ENCODE assay signal across 1 cellular context in the genomic region with DNA sequence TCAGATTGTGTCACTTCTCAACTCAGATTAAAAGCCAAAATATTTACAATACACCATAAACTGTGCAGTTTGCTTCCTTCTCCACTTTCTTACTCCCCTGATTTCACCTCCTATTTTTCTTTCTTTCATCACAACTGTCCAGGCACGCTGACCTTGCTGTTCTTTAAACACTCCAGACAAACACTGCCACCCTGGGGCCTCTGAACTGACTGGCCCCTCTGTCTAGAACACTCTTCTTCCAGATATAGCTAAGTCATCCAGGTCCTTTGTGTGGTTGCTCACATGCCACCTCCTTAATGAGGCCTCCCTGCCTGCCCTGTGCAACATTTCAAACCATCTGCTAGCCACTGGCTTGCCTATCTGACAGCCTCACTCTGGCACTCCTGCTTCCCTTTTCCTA.
TF ChIP-seq lines count a peak whose summit lies in the region.

No MANE protein-coding gene starts in this region.

TF ChIP-seq in HepG2, 621 proteins besides CTCF, POLR2A, EP300 and RAD21 (continued from another document and continues in another):
- TF ChIP-seq, protein P1, sequence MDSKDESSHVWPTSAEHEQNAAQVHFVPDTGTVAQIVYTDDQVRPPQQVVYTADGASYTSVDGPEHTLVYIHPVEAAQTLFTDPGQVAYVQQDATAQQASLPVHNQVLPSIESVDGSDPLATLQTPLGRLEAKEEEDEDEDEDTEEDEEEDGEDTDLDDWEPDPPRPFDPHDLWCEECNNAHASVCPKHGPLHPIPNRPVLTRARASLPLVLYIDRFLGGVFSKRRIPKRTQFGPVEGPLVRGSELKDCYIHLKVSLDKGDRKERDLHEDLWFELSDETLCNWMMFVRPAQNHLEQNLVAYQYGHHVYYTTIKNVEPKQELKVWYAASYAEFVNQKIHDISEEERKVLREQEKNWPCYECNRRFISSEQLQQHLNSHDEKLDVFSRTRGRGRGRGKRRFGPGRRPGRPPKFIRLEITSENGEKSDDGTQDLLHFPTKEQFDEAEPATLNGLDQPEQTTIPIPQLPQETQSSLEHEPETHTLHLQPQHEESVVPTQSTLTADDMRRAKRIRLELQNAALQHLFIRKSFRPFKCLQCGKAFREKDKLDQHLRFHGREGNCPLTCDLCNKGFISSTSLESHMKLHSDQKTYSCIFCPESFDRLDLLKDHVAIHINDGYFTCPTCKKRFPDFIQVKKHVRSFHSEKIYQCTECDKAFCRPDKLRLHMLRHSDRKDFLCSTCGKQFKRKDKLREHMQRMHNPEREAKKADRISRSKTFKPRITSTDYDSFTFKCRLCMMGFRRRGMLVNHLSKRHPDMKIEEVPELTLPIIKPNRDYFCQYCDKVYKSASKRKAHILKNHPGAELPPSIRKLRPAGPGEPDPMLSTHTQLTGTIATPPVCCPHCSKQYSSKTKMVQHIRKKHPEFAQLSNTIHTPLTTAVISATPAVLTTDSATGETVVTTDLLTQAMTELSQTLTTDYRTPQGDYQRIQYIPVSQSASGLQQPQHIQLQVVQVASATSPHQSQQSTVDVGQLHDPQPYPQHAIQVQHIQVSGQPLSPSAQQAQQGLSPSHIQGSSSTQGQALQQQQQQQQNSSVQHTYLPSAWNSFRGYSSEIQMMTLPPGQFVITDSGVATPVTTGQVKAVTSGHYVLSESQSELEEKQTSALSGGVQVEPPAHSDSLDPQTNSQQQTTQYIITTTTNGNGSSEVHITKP (CRISPR knock-in tag; IDR thresholded peaks at IDR 0.05; ENCODE audit: low read depth), result no peak
- TF ChIP-seq, protein P2, sequence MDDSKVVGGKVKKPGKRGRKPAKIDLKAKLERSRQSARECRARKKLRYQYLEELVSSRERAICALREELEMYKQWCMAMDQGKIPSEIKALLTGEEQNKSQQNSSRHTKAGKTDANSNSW (CRISPR knock-in tag; IDR thresholded peaks at IDR 0.05; ENCODE audit: borderline replicate concordance), result no peak
- TF ChIP-seq, protein P3, sequence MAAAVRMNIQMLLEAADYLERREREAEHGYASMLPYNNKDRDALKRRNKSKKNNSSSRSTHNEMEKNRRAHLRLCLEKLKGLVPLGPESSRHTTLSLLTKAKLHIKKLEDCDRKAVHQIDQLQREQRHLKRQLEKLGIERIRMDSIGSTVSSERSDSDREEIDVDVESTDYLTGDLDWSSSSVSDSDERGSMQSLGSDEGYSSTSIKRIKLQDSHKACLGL (CRISPR knock-in tag; IDR thresholded peaks at IDR 0.05), result no peak
- TF ChIP-seq, protein P4, sequence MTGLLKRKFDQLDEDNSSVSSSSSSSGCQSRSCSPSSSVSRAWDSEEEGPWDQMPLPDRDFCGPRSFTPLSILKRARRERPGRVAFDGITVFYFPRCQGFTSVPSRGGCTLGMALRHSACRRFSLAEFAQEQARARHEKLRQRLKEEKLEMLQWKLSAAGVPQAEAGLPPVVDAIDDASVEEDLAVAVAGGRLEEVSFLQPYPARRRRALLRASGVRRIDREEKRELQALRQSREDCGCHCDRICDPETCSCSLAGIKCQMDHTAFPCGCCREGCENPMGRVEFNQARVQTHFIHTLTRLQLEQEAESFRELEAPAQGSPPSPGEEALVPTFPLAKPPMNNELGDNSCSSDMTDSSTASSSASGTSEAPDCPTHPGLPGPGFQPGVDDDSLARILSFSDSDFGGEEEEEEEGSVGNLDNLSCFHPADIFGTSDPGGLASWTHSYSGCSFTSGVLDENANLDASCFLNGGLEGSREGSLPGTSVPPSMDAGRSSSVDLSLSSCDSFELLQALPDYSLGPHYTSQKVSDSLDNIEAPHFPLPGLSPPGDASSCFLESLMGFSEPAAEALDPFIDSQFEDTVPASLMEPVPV (CRISPR knock-in tag; IDR thresholded peaks at IDR 0.05), result no peak
- TF ChIP-seq, protein P5, sequence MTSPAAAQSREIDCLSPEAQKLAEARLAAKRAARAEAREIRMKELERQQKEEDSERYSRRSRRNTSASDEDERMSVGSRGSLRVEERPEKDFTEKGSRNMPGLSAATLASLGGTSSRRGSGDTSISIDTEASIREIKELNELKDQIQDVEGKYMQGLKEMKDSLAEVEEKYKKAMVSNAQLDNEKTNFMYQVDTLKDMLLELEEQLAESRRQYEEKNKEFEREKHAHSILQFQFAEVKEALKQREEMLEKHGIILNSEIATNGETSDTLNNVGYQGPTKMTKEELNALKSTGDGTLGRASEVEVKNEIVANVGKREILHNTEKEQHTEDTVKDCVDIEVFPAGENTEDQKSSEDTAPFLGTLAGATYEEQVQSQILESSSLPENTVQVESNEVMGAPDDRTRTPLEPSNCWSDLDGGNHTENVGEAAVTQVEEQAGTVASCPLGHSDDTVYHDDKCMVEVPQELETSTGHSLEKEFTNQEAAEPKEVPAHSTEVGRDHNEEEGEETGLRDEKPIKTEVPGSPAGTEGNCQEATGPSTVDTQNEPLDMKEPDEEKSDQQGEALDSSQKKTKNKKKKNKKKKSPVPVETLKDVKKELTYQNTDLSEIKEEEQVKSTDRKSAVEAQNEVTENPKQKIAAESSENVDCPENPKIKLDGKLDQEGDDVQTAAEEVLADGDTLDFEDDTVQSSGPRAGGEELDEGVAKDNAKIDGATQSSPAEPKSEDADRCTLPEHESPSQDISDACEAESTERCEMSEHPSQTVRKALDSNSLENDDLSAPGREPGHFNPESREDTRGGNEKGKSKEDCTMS (CRISPR knock-in tag; conservative IDR thresholded peaks at IDR 0.05), result no peak
- TF ChIP-seq, protein P6, sequence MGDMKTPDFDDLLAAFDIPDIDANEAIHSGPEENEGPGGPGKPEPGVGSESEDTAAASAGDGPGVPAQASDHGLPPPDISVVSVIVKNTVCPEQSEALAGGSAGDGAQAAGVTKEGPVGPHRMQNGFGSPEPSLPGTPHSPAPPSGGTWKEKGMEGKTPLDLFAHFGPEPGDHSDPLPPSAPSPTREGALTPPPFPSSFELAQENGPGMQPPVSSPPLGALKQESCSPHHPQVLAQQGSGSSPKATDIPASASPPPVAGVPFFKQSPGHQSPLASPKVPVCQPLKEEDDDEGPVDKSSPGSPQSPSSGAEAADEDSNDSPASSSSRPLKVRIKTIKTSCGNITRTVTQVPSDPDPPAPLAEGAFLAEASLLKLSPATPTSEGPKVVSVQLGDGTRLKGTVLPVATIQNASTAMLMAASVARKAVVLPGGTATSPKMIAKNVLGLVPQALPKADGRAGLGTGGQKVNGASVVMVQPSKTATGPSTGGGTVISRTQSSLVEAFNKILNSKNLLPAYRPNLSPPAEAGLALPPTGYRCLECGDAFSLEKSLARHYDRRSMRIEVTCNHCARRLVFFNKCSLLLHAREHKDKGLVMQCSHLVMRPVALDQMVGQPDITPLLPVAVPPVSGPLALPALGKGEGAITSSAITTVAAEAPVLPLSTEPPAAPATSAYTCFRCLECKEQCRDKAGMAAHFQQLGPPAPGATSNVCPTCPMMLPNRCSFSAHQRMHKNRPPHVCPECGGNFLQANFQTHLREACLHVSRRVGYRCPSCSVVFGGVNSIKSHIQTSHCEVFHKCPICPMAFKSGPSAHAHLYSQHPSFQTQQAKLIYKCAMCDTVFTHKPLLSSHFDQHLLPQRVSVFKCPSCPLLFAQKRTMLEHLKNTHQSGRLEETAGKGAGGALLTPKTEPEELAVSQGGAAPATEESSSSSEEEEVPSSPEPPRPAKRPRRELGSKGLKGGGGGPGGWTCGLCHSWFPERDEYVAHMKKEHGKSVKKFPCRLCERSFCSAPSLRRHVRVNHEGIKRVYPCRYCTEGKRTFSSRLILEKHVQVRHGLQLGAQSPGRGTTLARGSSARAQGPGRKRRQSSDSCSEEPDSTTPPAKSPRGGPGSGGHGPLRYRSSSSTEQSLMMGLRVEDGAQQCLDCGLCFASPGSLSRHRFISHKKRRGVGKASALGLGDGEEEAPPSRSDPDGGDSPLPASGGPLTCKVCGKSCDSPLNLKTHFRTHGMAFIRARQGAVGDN (CRISPR knock-in tag; IDR thresholded peaks at IDR 0.05), result no peak
- TF ChIP-seq NFATC3 (CRISPR knock-in tag; IDR thresholded peaks at IDR 0.05) (no peak), ISL2 (CRISPR knock-in tag; IDR thresholded peaks at IDR 0.05) (no peak), ZKSCAN8 (CRISPR knock-in tag; IDR thresholded peaks at IDR 0.05; ENCODE audit: borderline replicate concordance) (no peak), GZF1 (CRISPR knock-in tag; IDR thresholded peaks at IDR 0.05) (no peak), ZNF775 (CRISPR knock-in tag; IDR thresholded peaks at IDR 0.05; ENCODE audit: borderline replicate concordance) (no peak), NR3C1 (CRISPR knock-in tag; IDR thresholded peaks at IDR 0.05) (no peak), NONO (IDR thresholded peaks at IDR 0.05) (no peak), NONO (CRISPR knock-in tag; conservative IDR thresholded peaks at IDR 0.05) (0 out of 2 replicates have a peak, but pooled peaks have one; percentile 25), ZNF614 (CRISPR knock-in tag; IDR thresholded peaks at IDR 0.05; ENCODE audit: borderline replicate concordance) (no peak), RFX1 (IDR thresholded peaks at IDR 0.05) (no peak), ZNF619 (CRISPR knock-in tag; IDR thresholded peaks at IDR 0.05) (no peak), JDP2 (CRISPR knock-in tag; IDR thresholded peaks at IDR 0.05; ENCODE audit: borderline replicate concordance) (no peak), SOX13 (IDR thresholded peaks at IDR 0.05) (no peak), SOX13 (CRISPR knock-in tag; conservative IDR thresholded peaks at IDR 0.05 in 1 of 2, IDR thresholded peaks at IDR 0.05 in 1 of 2) (peak in 1 of 2 experiments; percentile 77; a peak in 2 of 4 replicates), CC2D1A (CRISPR knock-in tag; IDR thresholded peaks at IDR 0.05) (no peak), SRY (CRISPR knock-in tag; IDR thresholded peaks at IDR 0.05) (no peak), SIN3B (IDR thresholded peaks at IDR 0.05; ENCODE audit: low read length) (no peak), ZNF549 (CRISPR knock-in tag; IDR thresholded peaks at IDR 0.05) (no peak), GFI1 (CRISPR knock-in tag; IDR thresholded peaks at IDR 0.05; ENCODE audit: borderline replicate concordance) (no peak), ZNF510 (CRISPR knock-in tag; IDR thresholded peaks at IDR 0.05; ENCODE audit: low read depth) (no peak), ZIK1 (CRISPR knock-in tag; IDR thresholded peaks at IDR 0.05; ENCODE audit: borderline replicate concordance, low read depth) (no peak), ZNF17 (CRISPR knock-in tag; IDR thresholded peaks at IDR 0.05) (no peak), FOXJ3 (CRISPR knock-in tag; IDR thresholded peaks at IDR 0.05; ENCODE audit: borderline replicate concordance) (peak; percentile 47; the same call in 1 of the 2 replicates), NR2F2 (IDR thresholded peaks at IDR 0.05; ENCODE audit: borderline replicate concordance, low read depth) (no peak), HNF4A (CRISPR knock-in tag; IDR thresholded peaks at IDR 0.05) (no peak; the same call in 1 of the 2 replicates), ZNF484 (CRISPR knock-in tag; IDR thresholded peaks at IDR 0.05; ENCODE audit: borderline replicate concordance, low read depth) (no peak), JARID2 (CRISPR knock-in tag; IDR thresholded peaks at IDR 0.05; ENCODE audit: insufficient replicate concordance) (no peak), ZNF816 (CRISPR knock-in tag; IDR thresholded peaks at IDR 0.05; ENCODE audit: borderline replicate concordance) (no peak)
- TF ChIP-seq, protein P7, sequence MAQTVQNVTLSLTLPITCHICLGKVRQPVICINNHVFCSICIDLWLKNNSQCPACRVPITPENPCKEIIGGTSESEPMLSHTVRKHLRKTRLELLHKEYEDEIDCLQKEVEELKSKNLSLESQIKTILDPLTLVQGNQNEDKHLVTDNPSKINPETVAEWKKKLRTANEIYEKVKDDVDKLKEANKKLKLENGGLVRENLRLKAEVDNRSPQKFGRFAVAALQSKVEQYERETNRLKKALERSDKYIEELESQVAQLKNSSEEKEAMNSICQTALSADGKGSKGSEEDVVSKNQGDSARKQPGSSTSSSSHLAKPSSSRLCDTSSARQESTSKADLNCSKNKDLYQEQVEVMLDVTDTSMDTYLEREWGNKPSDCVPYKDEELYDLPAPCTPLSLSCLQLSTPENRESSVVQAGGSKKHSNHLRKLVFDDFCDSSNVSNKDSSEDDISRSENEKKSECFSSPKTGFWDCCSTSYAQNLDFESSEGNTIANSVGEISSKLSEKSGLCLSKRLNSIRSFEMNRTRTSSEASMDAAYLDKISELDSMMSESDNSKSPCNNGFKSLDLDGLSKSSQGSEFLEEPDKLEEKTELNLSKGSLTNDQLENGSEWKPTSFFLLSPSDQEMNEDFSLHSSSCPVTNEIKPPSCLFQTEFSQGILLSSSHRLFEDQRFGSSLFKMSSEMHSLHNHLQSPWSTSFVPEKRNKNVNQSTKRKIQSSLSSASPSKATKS (CRISPR knock-in tag; IDR thresholded peaks at IDR 0.05), result no peak
- TF ChIP-seq, protein P8, sequence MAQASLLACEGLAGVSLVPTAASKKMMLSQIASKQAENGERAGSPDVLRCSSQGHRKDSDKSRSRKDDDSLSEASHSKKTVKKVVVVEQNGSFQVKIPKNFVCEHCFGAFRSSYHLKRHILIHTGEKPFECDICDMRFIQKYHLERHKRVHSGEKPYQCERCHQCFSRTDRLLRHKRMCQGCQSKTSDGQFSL (CRISPR knock-in tag; IDR thresholded peaks at IDR 0.05), result no peak
- TF ChIP-seq, protein P9, sequence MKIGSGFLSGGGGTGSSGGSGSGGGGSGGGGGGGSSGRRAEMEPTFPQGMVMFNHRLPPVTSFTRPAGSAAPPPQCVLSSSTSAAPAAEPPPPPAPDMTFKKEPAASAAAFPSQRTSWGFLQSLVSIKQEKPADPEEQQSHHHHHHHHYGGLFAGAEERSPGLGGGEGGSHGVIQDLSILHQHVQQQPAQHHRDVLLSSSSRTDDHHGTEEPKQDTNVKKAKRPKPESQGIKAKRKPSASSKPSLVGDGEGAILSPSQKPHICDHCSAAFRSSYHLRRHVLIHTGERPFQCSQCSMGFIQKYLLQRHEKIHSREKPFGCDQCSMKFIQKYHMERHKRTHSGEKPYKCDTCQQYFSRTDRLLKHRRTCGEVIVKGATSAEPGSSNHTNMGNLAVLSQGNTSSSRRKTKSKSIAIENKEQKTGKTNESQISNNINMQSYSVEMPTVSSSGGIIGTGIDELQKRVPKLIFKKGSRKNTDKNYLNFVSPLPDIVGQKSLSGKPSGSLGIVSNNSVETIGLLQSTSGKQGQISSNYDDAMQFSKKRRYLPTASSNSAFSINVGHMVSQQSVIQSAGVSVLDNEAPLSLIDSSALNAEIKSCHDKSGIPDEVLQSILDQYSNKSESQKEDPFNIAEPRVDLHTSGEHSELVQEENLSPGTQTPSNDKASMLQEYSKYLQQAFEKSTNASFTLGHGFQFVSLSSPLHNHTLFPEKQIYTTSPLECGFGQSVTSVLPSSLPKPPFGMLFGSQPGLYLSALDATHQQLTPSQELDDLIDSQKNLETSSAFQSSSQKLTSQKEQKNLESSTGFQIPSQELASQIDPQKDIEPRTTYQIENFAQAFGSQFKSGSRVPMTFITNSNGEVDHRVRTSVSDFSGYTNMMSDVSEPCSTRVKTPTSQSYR (CRISPR knock-in tag; IDR thresholded peaks at IDR 0.05; ENCODE audit: borderline replicate concordance), result no peak
- TF ChIP-seq, protein P10, sequence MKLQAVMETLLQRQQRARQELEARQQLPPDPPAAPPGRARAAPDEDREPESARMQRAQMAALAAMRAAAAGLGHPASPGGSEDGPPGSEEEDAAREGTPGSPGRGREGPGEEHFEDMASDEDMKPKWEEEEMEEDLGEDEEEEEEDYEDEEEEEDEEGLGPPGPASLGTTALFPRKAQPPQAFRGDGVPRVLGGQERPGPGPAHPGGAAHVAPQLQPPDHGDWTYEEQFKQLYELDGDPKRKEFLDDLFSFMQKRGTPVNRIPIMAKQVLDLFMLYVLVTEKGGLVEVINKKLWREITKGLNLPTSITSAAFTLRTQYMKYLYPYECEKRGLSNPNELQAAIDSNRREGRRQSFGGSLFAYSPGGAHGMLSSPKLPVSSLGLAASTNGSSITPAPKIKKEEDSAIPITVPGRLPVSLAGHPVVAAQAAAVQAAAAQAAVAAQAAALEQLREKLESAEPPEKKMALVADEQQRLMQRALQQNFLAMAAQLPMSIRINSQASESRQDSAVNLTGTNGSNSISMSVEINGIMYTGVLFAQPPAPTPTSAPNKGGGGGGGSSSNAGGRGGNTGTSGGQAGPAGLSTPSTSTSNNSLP (IDR thresholded peaks at IDR 0.05; ENCODE audit: low read depth, low read length), result no peak
- TF ChIP-seq, protein P11, sequence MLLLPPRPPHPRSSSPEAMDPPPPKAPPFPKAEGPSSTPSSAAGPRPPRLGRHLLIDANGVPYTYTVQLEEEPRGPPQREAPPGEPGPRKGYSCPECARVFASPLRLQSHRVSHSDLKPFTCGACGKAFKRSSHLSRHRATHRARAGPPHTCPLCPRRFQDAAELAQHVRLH (CRISPR knock-in tag; IDR thresholded peaks at IDR 0.05; ENCODE audit: borderline replicate concordance, low read depth), result no peak
